In the genomic region with DNA sequence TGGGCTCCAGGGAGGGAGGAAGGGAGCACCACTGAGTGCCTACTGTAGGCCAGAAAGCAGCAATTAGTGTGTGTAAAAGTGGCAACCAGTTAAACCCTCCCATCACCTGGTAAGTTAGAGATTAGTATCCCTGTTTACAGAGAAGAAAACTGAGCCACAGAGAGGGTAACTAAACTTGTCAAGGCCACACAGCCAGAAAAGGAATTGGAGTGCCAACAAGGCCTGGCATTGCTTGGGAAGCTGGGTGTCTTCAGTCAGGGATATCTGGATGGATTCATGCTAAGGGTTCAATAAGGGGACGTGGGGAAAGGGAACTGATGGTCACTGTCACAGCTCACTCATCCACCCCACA, we compare ENCODE assay signal across 8 cellular contexts. TPM values are rescaled to one million over a fixed set of nuclear protein-coding genes. Genes with fewer than 3 reads are reported as not detected.
DNase-seq lines count a peak whose midpoint lies in the region; ATAC-seq and TF ChIP-seq lines count a peak whose summit lies in the region.

No MANE protein-coding gene starts in this region.

- POLR2A ChIA-PET in AG04450 (lab: Yijun Ruan, JAX) = interaction anchor here (1.0 to 2.0 kb wide), 2 partner anchors 10 to 124 kb away, joined by 3 to 14 read pairs; no protein-coding TSS in a partner anchor
- POLR2A ChIA-PET in IMR-90 (lab: Charles Lee; ENCODE audit: unreplicated experiment) = no interaction called here

- no peak overlapping the region for H3K9ac ChIP-seq in IMR-90 (ENCODE audit: low read depth, low read length)

- TF ChIP-seq CTCF in AG04450 (IDR thresholded peaks at IDR 0.05; ENCODE audit: low read depth, low read length) (no peak), IMR-90 (conservative IDR thresholded peaks at IDR 0.05; ENCODE audit: low read depth, low read length) (no peak), brain microvascular endothelial cell (IDR thresholded peaks at IDR 0.05; ENCODE audit: low read depth, low read length, missing control alignments) (no peak)

- BruUV-seq in IMR-90 (replicated peaks; lab: Mats Ljungman, UMichigan) = no TSS peak

- WGBS in IMR-90 (ENCODE audit: extremely low coverage in 2 of 2, insufficient read length in 1 of 2), 2 experiments = no CpG with 5 or more reads among the region's 1 CpG

- H3K9me3 ChIP-seq in AG04450 (ENCODE audit: control insufficient read depth, insufficient read depth, low read length) (no peaks in the 10 kb centered on the region), IMR-90 (ENCODE audit: control insufficient read depth, insufficient read depth, low read length) (no peaks in the 10 kb centered on the region)

- peak overlapping the region; percentile 95; the same call in 1 of the 2 replicates for H3K23ac ChIP-seq in IMR-90 (ENCODE audit: low read depth, low read length)

- peak overlapping the region; percentile 60; the same call in 1 of the 2 replicates for H2BK20ac ChIP-seq in IMR-90 (ENCODE audit: low read depth, low read length)

- peaks cover 0 to 16% of the 10 kb centered on the region in 2 experiments; a peak in 2 of 4 replicates for H3K79me1 ChIP-seq in IMR-90 (ENCODE audit: low read depth in 1 of 2, low read length in 2 of 2)

- no peak overlapping the region for H3K18ac ChIP-seq in IMR-90 (ENCODE audit: low read depth, low read length)

- peak overlapping the region; percentile 93 to 99 (median 97) for H3K27ac Mint-ChIP-seq in naive B cell

- H2AK9ac ChIP-seq in IMR-90 (replicated peaks; ENCODE audit: low read depth, low read length, poor library complexity) = peak overlapping the region; percentile 97

- peak overlapping the region; percentile 90 for H2AK5ac ChIP-seq in IMR-90 (ENCODE audit: low read depth, low read length)

- TF ChIP-seq RAD21 in IMR-90 (IDR thresholded peaks at IDR 0.05; ENCODE audit: low read length) = no peak

- dilution Hi-C loops in IMR-90 (cut with HindIII; ENCODE audit: low sequenced_read_pairs, unreplicated experiment) = no loop called here

- peaks cover 7% of the 10 kb centered on the region for H3K9me1 ChIP-seq in IMR-90 (ENCODE audit: insufficient read depth, low read length)

- H4K5ac ChIP-seq in IMR-90 (ENCODE audit: low read depth, low read length) = peak overlapping the region; percentile 42; the same call in 1 of the 2 replicates

- CTCF ChIA-PET in AG04450 (lab: Charles Lee) (interaction anchor here (0.5 to 4.6 kb wide), 5 partner anchors 42 to 238 kb away, joined by 3 to 44 read pairs (median 14); no protein-coding TSS in a partner anchor), IMR-90 (lab: Yijun Ruan, JAX) (interaction anchor here (2.1 kb wide), 1 partner anchor 238 kb away, joined by 7 read pairs; no protein-coding TSS in a partner anchor)

- no peak overlapping the region for H2BK5ac ChIP-seq in IMR-90 (ENCODE audit: low read depth, low read length, poor library complexity, severe bottlenecking)

- H3K4me2 ChIP-seq in IMR-90 (ENCODE audit: low read depth, low read length) = peak overlapping the region; percentile 80; the same call in 1 of the 2 replicates

- no peak for DNase-seq in AG04450 (ENCODE audit: low read depth, low spot score)
- DNase-seq in IMR-90 = no peak
- DNase-seq in brain microvascular endothelial cell = no peak
- DNase-seq in naive B cell = no peak
- no peak for DNase-seq in epidermal melanocyte (ENCODE audit: insufficient read length, low spot score)
- no peak for DNase-seq in DMS153 treated with DMSO at 0.1 percent for 48 hours (lab: John Stamatoyannopoulos, UW; ENCODE audit: unreplicated experiment)

- peak overlapping the region; percentile 52; the same call in 1 of the 2 replicates for H2BK120ac ChIP-seq in IMR-90 (ENCODE audit: low read depth, low read length)

- H3K27me3 ChIP-seq in AG04450 (ENCODE audit: control insufficient read depth, insufficient read depth, low read length) (no peaks in the 10 kb centered on the region), IMR-90 (ENCODE audit: control insufficient read depth, insufficient read depth, low read length) (no peaks in the 10 kb centered on the region), brain microvascular endothelial cell (replicated peaks) (no peaks in the 10 kb centered on the region)

- H3K4me1 Mint-ChIP-seq in naive B cell = peaks cover 44 to 58% (median 53%) of the 10 kb centered on the region in 3 donors

- H4K91ac ChIP-seq in IMR-90 (ENCODE audit: insufficient read depth, low read depth, low read length) = peak overlapping the region; percentile 95; the same call in 1 of the 2 replicates

- H4K20me1 ChIP-seq in IMR-90 (ENCODE audit: insufficient read depth, low read length) = peaks cover 11% of the 10 kb centered on the region

- peak overlapping the region; percentile 48 for H3K56ac ChIP-seq in IMR-90 (ENCODE audit: extremely low read depth, insufficient read depth, low read length)

- H3K4me1 ChIP-seq in IMR-90 (ENCODE audit: control insufficient read depth, insufficient read depth, low read length) = peaks cover 4% of the 10 kb centered on the region

- intact Hi-C loops in IMR-90 (cut with micrococcal nuclease) = loop anchor here (2.0 kb wide), 4 partner anchors 25 to 223 kb away; partner anchors contain the start of gene COL16A1

- no peak overlapping the region for H3K27ac ChIP-seq in AG04450 (ENCODE audit: low read depth, low read length)
- H3K27ac ChIP-seq in IMR-90 (ENCODE audit: insufficient read depth, low read length) = no peak overlapping the region
- no peak overlapping the region for H3K27ac ChIP-seq in brain microvascular endothelial cell

- peak overlapping the region; percentile 87 for H3K4me3 ChIP-seq in AG04450 (ENCODE audit: low read depth, low read length)
- no peak overlapping the region for H3K4me3 ChIP-seq in IMR-90 (ENCODE audit: insufficient read depth, low read depth, low read length)
- H3K4me3 ChIP-seq in brain microvascular endothelial cell (ENCODE audit: low read depth, low read length) = peak overlapping the region; percentile 73

- H2AFZ ChIP-seq in IMR-90 (replicated peaks; ENCODE audit: low read length, poor library complexity) = peak overlapping the region; percentile 100

- peak overlapping the region; percentile 88 to 98 (median 95) for H3K4me3 Mint-ChIP-seq in naive B cell

- TF ChIP-seq POLR2A in IMR-90 (IDR thresholded peaks at IDR 0.05; ENCODE audit: low read depth, low read length) = no peak

- ATAC-seq in IMR-90 (ENCODE audit: low read depth) = no peak
- no peak for ATAC-seq in naive B cell (ENCODE audit: low read depth in 2 of 2)
- no peak for ATAC-seq in GM18520 (IDR thresholded peaks at IDR 0.05; ENCODE audit: unreplicated experiment)
- no peak for ATAC-seq in GM21528 (IDR thresholded peaks at IDR 0.05; ENCODE audit: low FRiP score, unreplicated experiment)

- peak overlapping the region; percentile 86 for H3K14ac ChIP-seq in IMR-90 (replicated peaks; ENCODE audit: low read depth, low read length)

- H3K36me3 ChIP-seq in IMR-90 (ENCODE audit: control insufficient read depth, insufficient read depth, low read length) (no peaks in the 10 kb centered on the region), brain microvascular endothelial cell (replicated peaks) (peaks cover 17% of the 10 kb centered on the region)

- H3K36me3 Mint-ChIP-seq in naive B cell = no peaks in the 10 kb centered on the region

- H3K4ac ChIP-seq in IMR-90 (ENCODE audit: low read depth, low read length) = peak overlapping the region; percentile 97

- H2BK15ac ChIP-seq in IMR-90 (ENCODE audit: low read depth, low read length) = peak overlapping the region; percentile 78; the same call in 2 of the 3 replicates

- H3K27me3 Mint-ChIP-seq in naive B cell = peaks cover under 1 to 9% (median 4%) of the 10 kb centered on the region in 3 donors

- in situ Hi-C loops in IMR-90 (cut with MboI; ENCODE audit: low sequenced_read_pairs) = loop anchor here (5.0 kb wide), 1 partner anchor 125 kb away; no protein-coding TSS in a partner anchor
- in situ Hi-C loops in brain microvascular endothelial cell (cut with HindIII; ENCODE audit: low pct_ligation_motif_present, low sequenced_read_pairs) = no loop called here

- peak overlapping the region; percentile 80 to 97 for H4K8ac ChIP-seq in IMR-90 (ENCODE audit: low read depth in 2 of 2, low read length in 2 of 2)

- H3K9me3 Mint-ChIP-seq in naive B cell = no peaks in the 10 kb centered on the region

TF ChIP-seq in IMR-90, 13 proteins besides CTCF, POLR2A, EP300 and RAD21:
- no peak for TF ChIP-seq CEBPB (IDR thresholded peaks at IDR 0.05; ENCODE audit: low read depth, low read length)
- no peak for TF ChIP-seq RFX5 (IDR thresholded peaks at IDR 0.05; ENCODE audit: low read depth, low read length)
- TF ChIP-seq, protein P1, sequence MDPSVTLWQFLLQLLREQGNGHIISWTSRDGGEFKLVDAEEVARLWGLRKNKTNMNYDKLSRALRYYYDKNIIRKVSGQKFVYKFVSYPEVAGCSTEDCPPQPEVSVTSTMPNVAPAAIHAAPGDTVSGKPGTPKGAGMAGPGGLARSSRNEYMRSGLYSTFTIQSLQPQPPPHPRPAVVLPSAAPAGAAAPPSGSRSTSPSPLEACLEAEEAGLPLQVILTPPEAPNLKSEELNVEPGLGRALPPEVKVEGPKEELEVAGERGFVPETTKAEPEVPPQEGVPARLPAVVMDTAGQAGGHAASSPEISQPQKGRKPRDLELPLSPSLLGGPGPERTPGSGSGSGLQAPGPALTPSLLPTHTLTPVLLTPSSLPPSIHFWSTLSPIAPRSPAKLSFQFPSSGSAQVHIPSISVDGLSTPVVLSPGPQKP (IDR thresholded peaks at IDR 0.05; ENCODE audit: borderline replicate concordance, low read depth, low read length) = no peak
- TF ChIP-seq SMC3 (IDR thresholded peaks at IDR 0.05; ENCODE audit: low read depth, low read length) = no peak

RNA-seq across cellular contexts. Expression of gene ADGRB2, which starts 23.6 kb away (rescaled TPM):
- 5.4 and 7.2 TPM in 2 replicates for polyA plus RNA-seq in AG04450 (2011; rRNA removed)
- 6.6 and 7.8 TPM in 2 replicates for polyA minus RNA-seq in AG04450 (2011; rRNA and poly(A)+ RNA removed)
- 2.2 and 2.5 TPM in 2 replicates for total RNA-seq in IMR-90 (2012; rRNA removed)
- polyA plus RNA-seq in IMR-90 (2012; rRNA removed) = 11.9 TPM in 2 replicates
- 6.4 and 15.9 TPM in 2 replicates for polyA plus RNA-seq in IMR-90 (2012; cell fraction: cytosol; rRNA removed)
- polyA plus RNA-seq in IMR-90 (2012; cell fraction: nucleus; rRNA removed; ENCODE audit: low replicate concordance) = 38.7 and 77.7 TPM in 2 replicates
- not detected for polyA plus RNA-seq in naive B cell (ENCODE audit: low read depth in 6 of 6)

RNA-seq across cellular contexts. Expression of gene SPOCD1, which starts 28.1 kb away (rescaled TPM):
- polyA plus RNA-seq in AG04450 (2011; rRNA removed) (78.8 and 98.5 TPM in 2 replicates), IMR-90 (2012; rRNA removed) (132 and 135 TPM in 2 replicates), naive B cell (ENCODE audit: low read depth in 6 of 6) (under 1 TPM in 4 of 6 donors, not detected in 2; 0.23 to 0.38 (median 0.34) TPM)
- 62.9 and 89.1 TPM in 2 replicates for polyA minus RNA-seq in AG04450 (2011; rRNA and poly(A)+ RNA removed)
- 42.2 and 59.7 TPM in 2 replicates for total RNA-seq in IMR-90 (2012; rRNA removed)
- 61.6 and 91.4 TPM in 2 replicates for polyA plus RNA-seq in IMR-90 (2012; cell fraction: cytosol; rRNA removed)
- 471 and 772 TPM in 2 replicates for polyA plus RNA-seq in IMR-90 (2012; cell fraction: nucleus; rRNA removed; ENCODE audit: low replicate concordance)

Comparison
In these comparisons a context has a peak if more than half of its experiments do, and no peak if none do; other contexts are left out.
1. RNA of gene SPOCD1, which starts 28.1 kb away (polyA plus RNA-seq): 61.6 to 772 TPM in IMR-90 and 78.8 to 98.5 TPM in AG04450; 0.23 to 0.38 TPM in naive B cell; every median in the first group is over 10 times any median in the second.